Comparison of ENCODE assay signal across 1 cellular context in the genomic region with DNA sequence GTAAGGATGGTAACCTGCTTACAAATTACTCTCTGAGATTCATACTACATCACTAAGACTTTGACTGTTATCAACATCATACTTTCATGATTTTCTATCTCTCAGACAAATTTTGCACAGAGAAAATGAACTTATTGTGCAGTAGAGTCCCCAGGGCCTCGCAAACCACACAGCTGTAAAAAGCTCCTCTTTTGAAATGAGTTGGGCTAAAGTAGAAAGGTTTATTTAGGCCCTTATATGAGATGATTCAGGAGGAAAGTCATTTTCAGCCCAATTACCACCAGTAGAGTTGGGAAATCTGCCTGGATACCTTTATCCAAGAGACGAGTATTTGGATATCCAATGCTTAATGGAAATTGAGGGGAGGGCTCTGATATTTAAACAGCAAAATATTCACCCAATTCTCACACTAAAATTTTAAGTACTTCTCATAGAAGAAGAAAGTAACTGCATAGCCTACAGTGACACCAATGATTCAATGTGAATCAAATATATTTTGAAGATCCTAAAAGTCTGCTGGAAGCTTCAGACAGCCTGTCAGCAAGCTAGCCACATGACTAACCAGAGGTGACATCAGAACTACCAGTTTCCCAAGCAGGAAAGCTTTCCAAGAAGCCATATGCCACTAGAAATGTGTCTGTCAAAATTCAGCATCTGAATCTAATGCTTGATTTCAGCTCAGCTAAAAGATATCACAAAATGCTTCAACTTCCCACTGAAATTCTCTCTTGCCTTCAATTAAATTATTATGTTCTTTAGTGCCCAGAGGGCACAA.
TF ChIP-seq lines count a peak whose summit lies in the region.

No MANE protein-coding gene starts in this region.

TF ChIP-seq in IMR-90, 13 proteins besides CTCF, POLR2A, EP300 and RAD21:
- TF ChIP-seq RFX5 (IDR thresholded peaks at IDR 0.05; ENCODE audit: low read depth, low read length): no peak
- no peak for TF ChIP-seq MAZ (IDR thresholded peaks at IDR 0.05; ENCODE audit: borderline replicate concordance, low read depth, low read length)
- no peak for TF ChIP-seq SMC3 (IDR thresholded peaks at IDR 0.05; ENCODE audit: low read depth, low read length)
- TF ChIP-seq, protein P1, sequence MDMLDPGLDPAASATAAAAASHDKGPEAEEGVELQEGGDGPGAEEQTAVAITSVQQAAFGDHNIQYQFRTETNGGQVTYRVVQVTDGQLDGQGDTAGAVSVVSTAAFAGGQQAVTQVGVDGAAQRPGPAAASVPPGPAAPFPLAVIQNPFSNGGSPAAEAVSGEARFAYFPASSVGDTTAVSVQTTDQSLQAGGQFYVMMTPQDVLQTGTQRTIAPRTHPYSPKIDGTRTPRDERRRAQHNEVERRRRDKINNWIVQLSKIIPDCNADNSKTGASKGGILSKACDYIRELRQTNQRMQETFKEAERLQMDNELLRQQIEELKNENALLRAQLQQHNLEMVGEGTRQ (IDR thresholded peaks at IDR 0.05; ENCODE audit: low read depth, low read length): no peak
- no peak for TF ChIP-seq MXI1 (IDR thresholded peaks at IDR 0.05; ENCODE audit: borderline replicate concordance, low read depth, low read length)
- no peak for TF ChIP-seq ELK1 (IDR thresholded peaks at IDR 0.05; ENCODE audit: borderline replicate concordance, low read depth, low read length)
- no peak for TF ChIP-seq RCOR1 (IDR thresholded peaks at IDR 0.05; ENCODE audit: insufficient replicate concordance, low read length)
- no peak for TF ChIP-seq FOS (IDR thresholded peaks at IDR 0.05; ENCODE audit: low read depth, low read length)
- no peak for TF ChIP-seq BHLHE40 (IDR thresholded peaks at IDR 0.05; ENCODE audit: low read depth, low read length)
- no peak for TF ChIP-seq NFE2L2 (IDR thresholded peaks at IDR 0.05; ENCODE audit: low read depth, low read length)
- TF ChIP-seq CEBPB (IDR thresholded peaks at IDR 0.05; ENCODE audit: low read depth, low read length): no peak
- TF ChIP-seq CHD1 (IDR thresholded peaks at IDR 0.05; ENCODE audit: low read depth, low read length): no peak
- no peak for TF ChIP-seq MAFK (IDR thresholded peaks at IDR 0.05; ENCODE audit: low read depth, low read length)
